5 cellular contexts compared by ENCODE assay signal in genomic region chr12:47015381-47015780, GRCh38.
"Had no signal": no experiment of that assay in that cellular context is flagged by ENCODE, and none has a peak within 500 bp of the region (broad histone marks: within the 10 kb centered on the region; RNA-seq: fewer than 3 reads in every experiment).

No MANE protein-coding gene starts in this region.

- DNase-seq: H9, HCEC 1CT, KG1 had no signal

- H2AFZ ChIP-seq: GM23338 had no signal

- ATAC-seq: GM23338, K562 had no signal

- H3K4me2 ChIP-seq: GM23338 had no signal

- H3K4me3 ChIP-seq: GM23338, K562 had no signal
